ENCODE assay signal across 16 cellular contexts in genomic region chr17:43040655-43041054, GRCh38. TPM values are rescaled to one million over a fixed set of nuclear protein-coding genes. Genes with fewer than 3 reads are reported as not detected.
A peak's percentile ranks its signal among the peaks of the same experiment; 100 is the strongest.
DNase-seq lines count a peak whose midpoint lies in the region; ATAC-seq and TF ChIP-seq lines count a peak whose summit lies in the region.
"Had no signal": no experiment of that assay in that cellular context is flagged by ENCODE, and none has a peak within 500 bp of the region (broad histone marks: within the 10 kb centered on the region; RNA-seq: fewer than 3 reads in every experiment).

No MANE protein-coding gene starts in this region.

- intact Hi-C loops in stomach (cut with DNase I; ENCODE audit: low total_unique reads), result no loop called here

- no peak overlapping the region for H2AK5ac ChIP-seq in neuronal stem cell (ENCODE audit: low read depth, low read length)

- H2BK15ac ChIP-seq in neuronal stem cell (ENCODE audit: low read length), result no peak overlapping the region

- no peak overlapping the region for H4K8ac ChIP-seq in neuronal stem cell (ENCODE audit: low read depth, low read length)

- TF ChIP-seq CTCF in WERI-Rb-1 (IDR thresholded peaks at IDR 0.05; ENCODE audit: low read depth, low read length) (no peak), stomach (IDR thresholded peaks at IDR 0.05) (no peak)

- no peak overlapping the region for H3K9ac ChIP-seq in neuronal stem cell (ENCODE audit: low read depth, low read length, poor library complexity)
- H3K9ac ChIP-seq: BLaER1 treated with 17β-estradiol and CSF1 and Interleukin-3, amounts not matched to agents 10 nM and 100 nM had no signal

- H3K4me3 ChIP-seq in WERI-Rb-1 (ENCODE audit: low read depth, low read length) (no peak overlapping the region), neuronal stem cell (ENCODE audit: low read length in 2 of 2) (no peak overlapping the region), stomach (no peak overlapping the region)
- H3K4me3 ChIP-seq: BLaER1 treated with 17β-estradiol and CSF1 and Interleukin-3, amounts not matched to agents 10 nM and 100 nM; K562 had no signal

- H2BK120ac ChIP-seq in neuronal stem cell (ENCODE audit: low read depth, low read length), result no peak overlapping the region

- no peak overlapping the region for H2BK12ac ChIP-seq in neuronal stem cell (ENCODE audit: low read length)

- WGBS in neuronal stem cell (ENCODE audit: extremely low coverage in 2 of 2, insufficient read length in 2 of 2, insufficient replicate concordance in 1 of 2), 2 donors, result no CpG with 5 or more reads among the region's 2 CpGs
- 21 to 57% (median 46%) methylated on average over 2 of the region's 2 CpGs for whole genome bisulfite sequencing in stomach, 5 donors

- TF ChIP-seq EP300 in stomach (IDR thresholded peaks at IDR 0.05), result no peak

- no peak overlapping the region for H2BK5ac ChIP-seq in neuronal stem cell (ENCODE audit: low read length)

- H3K27me3 ChIP-seq in WERI-Rb-1 (ENCODE audit: insufficient read depth, low read depth, severe bottlenecking), result no peaks in the 10 kb centered on the region
- no peaks in the 10 kb centered on the region for H3K27me3 ChIP-seq in neuronal stem cell (ENCODE audit: control insufficient read depth in 3 of 3, insufficient read depth in 3 of 3, low read depth in 1 of 3, low read length in 3 of 3)
- no peaks in the 10 kb centered on the region for H3K27me3 ChIP-seq in stomach
- H3K27me3 ChIP-seq: BLaER1 treated with 17β-estradiol and CSF1 and Interleukin-3, amounts not matched to agents 10 nM and 100 nM had no signal

- no peak overlapping the region for H3K4me2 ChIP-seq in neuronal stem cell (ENCODE audit: insufficient read depth, low read length, poor library complexity, severe bottlenecking)
- H3K4me2 ChIP-seq: BLaER1 treated with 17β-estradiol and CSF1 and Interleukin-3, amounts not matched to agents 10 nM and 100 nM had no signal

- H2AFZ ChIP-seq in neuronal stem cell (ENCODE audit: low read length), result no peak overlapping the region

- H3K9me3 ChIP-seq in WERI-Rb-1 (ENCODE audit: severe bottlenecking) (no peaks in the 10 kb centered on the region), neuronal stem cell (replicated peaks in 1 of 2; ENCODE audit: control insufficient read depth in 2 of 2, insufficient read depth in 1 of 2, low read depth in 1 of 2, low read length in 2 of 2) (no peaks in the 10 kb centered on the region), stomach (no peaks in the 10 kb centered on the region)
- H3K9me3 ChIP-seq: BLaER1 treated with 17β-estradiol and CSF1 and Interleukin-3, amounts not matched to agents 10 nM and 100 nM had no signal

- H3K4me1 ChIP-seq in neuronal stem cell (ENCODE audit: control insufficient read depth in 2 of 2, insufficient read depth in 1 of 2, low read depth in 1 of 2, low read length in 2 of 2) (peaks cover 25 to 33% of the 10 kb centered on the region in 2 donors), stomach (no peaks in the 10 kb centered on the region)
- H3K4me1 ChIP-seq: BLaER1 treated with 17β-estradiol and CSF1 and Interleukin-3, amounts not matched to agents 10 nM and 100 nM had no signal

- H3K79me1 ChIP-seq in neuronal stem cell (ENCODE audit: low read depth, low read length), result no peaks in the 10 kb centered on the region

- TF ChIP-seq POLR2A in stomach (IDR thresholded peaks at IDR 0.05), result no peak

- peak; percentile 93 for ATAC-seq in left lobe of liver
- ATAC-seq: HCT116, K562 had no signal

- no peak overlapping the region for H3K23ac ChIP-seq in neuronal stem cell (ENCODE audit: low read depth, low read length, poor library complexity)

- H4K91ac ChIP-seq in neuronal stem cell (ENCODE audit: low read depth, low read length, poor library complexity), result no peak overlapping the region

- H3K36me3 ChIP-seq in WERI-Rb-1, result peaks cover 20% of the 10 kb centered on the region
- H3K36me3 ChIP-seq in neuronal stem cell (replicated peaks in 1 of 2; ENCODE audit: control insufficient read depth in 2 of 2, insufficient read depth in 2 of 2, low read length in 2 of 2), result peaks cover 8 to 33% of the 10 kb centered on the region in 2 donors
- H3K36me3 ChIP-seq in stomach, result peaks cover 0 to 6% (median 0%) of the 10 kb centered on the region in 4 donors

- DNase-seq in NCI-H1436 (lab: John Stamatoyannopoulos, UW), result peak; percentile 4
- DNase-seq in NCI-H1436 treated with DMSO at 0.1 percent for 48 hours (lab: John Stamatoyannopoulos, UW), result no peak
- DNase-seq in WERI-Rb-1, result no peak
- peak; percentile 75 for DNase-seq in left lobe of liver (ENCODE audit: low spot score)
- DNase-seq in neuronal stem cell (ENCODE audit: low spot score), result no peak
- no peak for DNase-seq in AG20443 (ENCODE audit: low spot score)
- DNase-seq in NCI-H345 (lab: John Stamatoyannopoulos, UW), result no peak
- DNase-seq in stomach, result no peak
- DNase-seq: DMS153, NCI-H226, NCI-H82, SHP77 treated with DMSO at 0.1 percent for 48 hours had no signal

- H3K18ac ChIP-seq in neuronal stem cell (ENCODE audit: low read length), result no peak overlapping the region

- H3K27ac ChIP-seq in WERI-Rb-1 (peak overlapping the region; percentile 2; the same call in 1 of the 2 replicates), neuronal stem cell (replicated peaks; ENCODE audit: low read length) (peak overlapping the region; percentile 67), stomach (no peak overlapping the region)
- H3K27ac ChIP-seq: 22Rv1; BLaER1 treated with 17β-estradiol and CSF1 and Interleukin-3, amounts not matched to agents 10 nM and 100 nM had no signal

- no peak overlapping the region for H3K4ac ChIP-seq in neuronal stem cell (ENCODE audit: low read length)

- no peak overlapping the region for H3K14ac ChIP-seq in neuronal stem cell (ENCODE audit: low read length)

RNA-seq across cellular contexts. Expression of gene RND2, which starts 15.6 kb away (rescaled TPM):
- total RNA-seq in left lobe of liver (3.6 TPM), stomach (1 to 10 TPM in 3 of 5 donors, under 1 TPM in 1, not detected in 1; 0.37 to 5.8 (median 2.1) TPM)
- polyA plus RNA-seq in neuronal stem cell (2013, experiment 1 of 2), result 48.5 TPM
- 47.8 TPM for polyA plus RNA-seq in neuronal stem cell (2013, experiment 2 of 2)
- polyA plus RNA-seq in stomach, result 1 to 10 TPM in 2 of 3 donors, under 1 TPM in 1; 0.50 to 1.2 (median 1.2) TPM

RNA-seq across cellular contexts. Expression of gene VAT1, which starts 18.5 kb away (rescaled TPM):
- total RNA-seq in left lobe of liver (41.5 TPM), stomach (10 to 100 TPM in 4 of 5 donors, 1 to 10 TPM in 1; 8.2 to 71.7 (median 55.8) TPM)
- 220 TPM for polyA plus RNA-seq in neuronal stem cell (2013, experiment 1 of 2)
- polyA plus RNA-seq in neuronal stem cell (2013, experiment 2 of 2), result 211 TPM
- 10 to 100 TPM; 26.5 to 73.6 (median 65.7) TPM for polyA plus RNA-seq in stomach

RNA-seq across cellular contexts. Expression of gene IFI35, which starts 34.1 kb away (rescaled TPM):
- 13.7 TPM for total RNA-seq in left lobe of liver
- polyA plus RNA-seq in neuronal stem cell (2013, experiment 1 of 2), result 0.26 TPM
- polyA plus RNA-seq in neuronal stem cell (2013, experiment 2 of 2), result 0.29 TPM
- 100 to 1,000 TPM in 1 of 5 donors, 10 to 100 TPM in 2, 1 to 10 TPM in 2; 4.0 to 145 (median 19.5) TPM for total RNA-seq in stomach
- 10 to 100 TPM; 37.6 to 53.0 (median 46.4) TPM for polyA plus RNA-seq in stomach

RNA-seq across cellular contexts. Expression of gene RPL27, which starts 42.4 kb away (rescaled TPM):
- total RNA-seq in left lobe of liver (293 TPM), stomach (1,000 to 10,000 TPM in 3 of 5 donors, 100 to 1,000 TPM in 2; 251 to 1,639 (median 1,099) TPM)
- 5,619 TPM for polyA plus RNA-seq in neuronal stem cell (2013, experiment 1 of 2)
- polyA plus RNA-seq in neuronal stem cell (2013, experiment 2 of 2), result 5,702 TPM
- polyA plus RNA-seq in stomach, result 1,000 to 10,000 TPM; 2,693 to 4,199 (median 4,058) TPM

Comparison
In these comparisons a context has a peak if more than half of its experiments do, and no peak if none do; other contexts are left out.
1. DNase-seq: peak in NCI-H1436 (single experiment) and left lobe of liver (single experiment); none in NCI-H1436 treated with DMSO at 0.1 percent for 48 hours (single experiment), WERI-Rb-1 (single experiment), neuronal stem cell (single experiment), AG20443 (single experiment), NCI-H345 (single experiment) and stomach (single experiment).
2. H3K27ac ChIP-seq: peak in WERI-Rb-1 (single experiment) and neuronal stem cell (single experiment); none in stomach (0 of 5).